ENCODE assay signal across 18 cellular contexts in the genomic region with DNA sequence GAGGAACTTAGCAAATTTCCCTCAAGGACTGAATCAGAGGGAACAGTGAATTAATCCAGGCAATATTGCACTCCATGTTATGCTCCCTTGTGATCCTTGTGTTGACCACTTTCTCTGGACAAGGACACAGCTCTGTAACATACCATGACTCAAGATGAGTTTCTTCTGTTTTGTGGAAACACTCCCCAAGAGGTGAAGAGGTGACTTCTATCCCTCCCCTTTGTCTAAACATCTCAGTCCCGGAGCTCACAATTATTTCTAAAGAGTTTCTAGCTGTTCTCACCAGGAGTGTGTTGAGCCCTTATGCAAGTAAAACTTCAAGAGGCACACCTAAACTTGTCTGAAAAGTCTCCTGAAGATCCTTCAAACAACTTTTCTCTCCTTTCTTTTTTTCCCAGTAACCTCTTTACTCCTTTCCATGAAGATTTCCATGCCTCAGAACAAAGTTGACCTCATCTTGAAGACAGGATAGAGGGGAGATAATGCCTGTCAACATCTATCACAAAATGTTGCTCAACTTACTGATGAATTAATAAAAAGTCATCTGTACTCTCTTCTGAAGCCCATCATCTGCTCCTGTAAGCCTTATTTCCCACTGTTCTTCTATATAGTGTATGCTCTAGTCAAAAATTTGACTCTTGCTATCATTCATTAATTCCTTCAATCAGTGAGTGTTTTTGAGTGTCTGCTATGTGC.
DNase-seq lines count a peak whose midpoint lies in the region; TF ChIP-seq lines count a peak whose summit lies in the region.
"Had no signal": no experiment of that assay in that cellular context is flagged by ENCODE, and none has a peak within 500 bp of the region (broad histone marks: within the 10 kb centered on the region; RNA-seq: fewer than 3 reads in every experiment).

No MANE protein-coding gene starts in this region.

- H3K4me3 ChIP-seq in ascending aorta (no peak overlapping the region), fibroblast of the aortic adventitia (ENCODE audit: low read depth, low read length) (no peak overlapping the region)
- H3K4me3 ChIP-seq: testis had no signal

- H3K36me3 ChIP-seq in ascending aorta: no peaks in the 10 kb centered on the region

- TF ChIP-seq CTCF in ascending aorta (IDR thresholded peaks at IDR 0.05): no peak
- TF ChIP-seq CTCF in fibroblast of the aortic adventitia (IDR thresholded peaks at IDR 0.05; ENCODE audit: insufficient read depth, low read length): no peak

- H3K9me3 ChIP-seq in ascending aorta: no peaks in the 10 kb centered on the region
- H3K9me3 ChIP-seq: testis had no signal

- no peaks in the 10 kb centered on the region for H3K27me3 ChIP-seq in ascending aorta
- H3K27me3 ChIP-seq: testis had no signal

- peak overlapping the region; percentile 30 to 39 for H3K27ac ChIP-seq in ascending aorta
- H3K27ac ChIP-seq: parathyroid adenoma, testis had no signal

- H3K4me1 ChIP-seq in ascending aorta: peaks cover 0 to 8% of the 10 kb centered on the region in 2 donors
- H3K4me1 ChIP-seq: testis had no signal

- intact Hi-C loops in ascending aorta (cut with DNase I): loop anchor here (10.0 kb wide), 1 partner anchor 379 kb away; no protein-coding TSS in a partner anchor

- peak; percentile 85 for DNase-seq in HCEC 1CT
- no peak for DNase-seq in ascending aorta (ENCODE audit: low spot score in 2 of 2)
- DNase-seq in fibroblast of the aortic adventitia (ENCODE audit: low read depth): peak; percentile 29
- peak; percentile 49 for DNase-seq in renal cortical epithelial cell (ENCODE audit: low read depth)
- no peak for DNase-seq in iPS-NIHi11 (ENCODE audit: low spot score)
- DNase-seq in pons (ENCODE audit: low spot score): no peak
- DNase-seq in DMS114 treated with DMSO at 0.1 percent for 48 hours (lab: John Stamatoyannopoulos, UW; ENCODE audit: unreplicated experiment): no peak
- DNase-seq in T-helper 9 cell: no peak
- DNase-seq: activated CD8-positive, alpha-beta T cell treated with anti-CD3 and anti-CD28 coated beads, Interleukin-2, amount 10 ng/mL, durations not matched to agents 7 days and 5 days; activated T-cell treated with anti-CD3 and anti-CD28 coated beads, Interleukin-2, amount 50 U/mL, for 72 hours; AML-193; effector memory CD4-positive, alpha-beta T cell; KG1; NCI-H1092 treated with DMSO at 0.1 percent for 48 hours; NCI-H526; stimulated activated CD4-positive, alpha-beta T cell treated with anti-CD3 and anti-CD28 coated beads, Interleukin-12 subunit alpha, Interleukin-12 subunit beta, amount 100 ng/mL, for 4 hours; testis had no signal

Comparison
In these comparisons a context has a peak if more than half of its experiments do, and no peak if none do; other contexts are left out.
1. DNase-seq: peak in HCEC 1CT (single experiment), fibroblast of the aortic adventitia (single experiment) and renal cortical epithelial cell (single experiment); none in ascending aorta (0 of 2), iPS-NIHi11 (single experiment), pons (single experiment), DMS114 treated with DMSO at 0.1 percent for 48 hours (single experiment) and T-helper 9 cell (single experiment).